17 cellular contexts compared by ENCODE assay signal in genomic region chr1:98221926-98222325, GRCh38.
A peak's percentile ranks its signal among the peaks of the same experiment; 100 is the strongest.
DNase-seq lines count a peak whose midpoint lies in the region; ATAC-seq and TF ChIP-seq lines count a peak whose summit lies in the region.
"Had no signal": no experiment of that assay in that cellular context is flagged by ENCODE, and none has a peak within 500 bp of the region (broad histone marks: within the 10 kb centered on the region; RNA-seq: fewer than 3 reads in every experiment).

No MANE protein-coding gene starts in this region.

- H3K9ac ChIP-seq in IMR-90 (ENCODE audit: low read depth, low read length) = no peak overlapping the region
- H3K9ac ChIP-seq: GM23248 had no signal

- H3K36me3 ChIP-seq in IMR-90 (ENCODE audit: control insufficient read depth, insufficient read depth, low read length) = no peaks in the 10 kb centered on the region
- no peaks in the 10 kb centered on the region for H3K36me3 ChIP-seq in tibial artery
- H3K36me3 ChIP-seq: stomach had no signal

- no peak for ATAC-seq in IMR-90 (ENCODE audit: low read depth)
- ATAC-seq in HG02885 (IDR thresholded peaks at IDR 0.05; ENCODE audit: poor library complexity, unreplicated experiment) = no peak
- ATAC-seq: activated CD4-positive, CD25-positive, alpha-beta regulatory T cell treated with anti-CD3 and anti-CD28 coated beads, Interleukin-2, amount 50 U/mL, for 24 hours had no signal

- TF ChIP-seq POLR2A in IMR-90 (IDR thresholded peaks at IDR 0.05; ENCODE audit: low read depth, low read length) (no peak), lower leg skin (IDR thresholded peaks at IDR 0.05) (no peak)

- H2AFZ ChIP-seq in IMR-90 (replicated peaks; ENCODE audit: low read length, poor library complexity) = no peak overlapping the region
- H2AFZ ChIP-seq: GM23248 had no signal

- H2BK5ac ChIP-seq in IMR-90 (ENCODE audit: low read depth, low read length, poor library complexity, severe bottlenecking) = no peak overlapping the region

- DNase-seq in NCI-H1417 (lab: John Stamatoyannopoulos, UW) (peak; percentile 7 to 63 (median 19)), NCI-H1417 treated with DMSO at 0.1 percent for 48 hours (lab: John Stamatoyannopoulos, UW) (no peak), IMR-90 (no peak), SK-N-DZ (ENCODE audit: low spot score) (peak; percentile 40), kidney tubule cell (ENCODE audit: low spot score) (peak; percentile 12), tibial artery (no peak), lower leg skin (ENCODE audit: low spot score in 2 of 2) (no peak)
- DNase-seq: activated gamma-delta T cell treated with Interleukin-2 at 50 U/mL for 16 hours; anterior cingulate cortex; CD4-positive, CD25-positive, alpha-beta regulatory T cell; GM23248; mesenchymal stem cell; NCI-H187; nephron progenitor cell; stomach had no signal

- no TSS peak for BruUV-seq in IMR-90 (replicated peaks; lab: Mats Ljungman, UMichigan)

- in situ Hi-C loops in IMR-90 (cut with MboI; ENCODE audit: low sequenced_read_pairs) = no loop called here

- H3K14ac ChIP-seq in IMR-90 (replicated peaks; ENCODE audit: low read depth, low read length) = no peak overlapping the region

- H2BK120ac ChIP-seq in IMR-90 (ENCODE audit: low read depth, low read length) = no peak overlapping the region

- TF ChIP-seq CTCF in IMR-90 (conservative IDR thresholded peaks at IDR 0.05; ENCODE audit: low read depth, low read length) (no peak), tibial artery (IDR thresholded peaks at IDR 0.05) (no peak), lower leg skin (IDR thresholded peaks at IDR 0.05) (no peak)

- no peak overlapping the region for H4K8ac ChIP-seq in IMR-90 (ENCODE audit: low read depth in 2 of 2, low read length in 2 of 2)

- no peak overlapping the region for H3K4me3 ChIP-seq in IMR-90 (ENCODE audit: insufficient read depth, low read depth, low read length)
- no peak overlapping the region for H3K4me3 ChIP-seq in tibial artery
- H3K4me3 ChIP-seq in lower leg skin (ENCODE audit: low read depth, poor library complexity, severe bottlenecking) = no peak overlapping the region
- H3K4me3 ChIP-seq: GM23248, stomach had no signal

- no peak for TF ChIP-seq RAD21 in IMR-90 (IDR thresholded peaks at IDR 0.05; ENCODE audit: low read length)

- no CpG with 5 or more reads among the region's 3 CpGs for WGBS in IMR-90 (ENCODE audit: extremely low coverage in 2 of 2, insufficient read length in 1 of 2), 2 experiments
- 71 to 83% methylated on average over 3 of the region's 3 CpGs for WGBS in lower leg skin, 2 donors

- no peak overlapping the region for H3K18ac ChIP-seq in IMR-90 (ENCODE audit: low read depth, low read length)

- H4K5ac ChIP-seq in IMR-90 (ENCODE audit: low read depth, low read length) = no peak overlapping the region

- intact Hi-C loops in IMR-90 (cut with micrococcal nuclease) = no loop called here
- intact Hi-C loops in tibial artery (cut with DNase I; ENCODE audit: low total_unique reads) = no loop called here
- intact Hi-C loops in lower leg skin (cut with DNase I; ENCODE audit: low total_unique reads) = no loop called here

- no peaks in the 10 kb centered on the region for H3K27me3 ChIP-seq in IMR-90 (ENCODE audit: control insufficient read depth, insufficient read depth, low read length)
- H3K27me3 ChIP-seq in tibial artery = no peaks in the 10 kb centered on the region
- H3K27me3 ChIP-seq: stomach had no signal

- no peaks in the 10 kb centered on the region for H3K4me1 ChIP-seq in IMR-90 (ENCODE audit: control insufficient read depth, insufficient read depth, low read length)
- H3K4me1 ChIP-seq in tibial artery = no peaks in the 10 kb centered on the region
- H3K4me1 ChIP-seq: stomach had no signal

- H3K79me1 ChIP-seq in IMR-90 (ENCODE audit: low read depth in 1 of 2, low read length in 2 of 2) = no peaks in the 10 kb centered on the region

- H3K4ac ChIP-seq in IMR-90 (ENCODE audit: low read depth, low read length) = no peak overlapping the region

- POLR2A ChIA-PET in IMR-90 (lab: Charles Lee; ENCODE audit: unreplicated experiment) = no interaction called here

- dilution Hi-C loops in IMR-90 (cut with HindIII; ENCODE audit: low sequenced_read_pairs, unreplicated experiment) = no loop called here

- no peak overlapping the region for H3K4me2 ChIP-seq in IMR-90 (ENCODE audit: low read depth, low read length)

- H3K23ac ChIP-seq in IMR-90 (ENCODE audit: low read depth, low read length) = no peak overlapping the region

- H3K56ac ChIP-seq in IMR-90 (ENCODE audit: extremely low read depth, insufficient read depth, low read length) = no peak overlapping the region

- H3K9me1 ChIP-seq in IMR-90 (ENCODE audit: insufficient read depth, low read length) = no peaks in the 10 kb centered on the region

- CTCF ChIA-PET in IMR-90 (lab: Yijun Ruan, JAX) = interaction anchor here (0.7 kb wide), 1 partner anchor 282 kb away, joined by 3 read pairs; no protein-coding TSS in a partner anchor

- H3K27ac ChIP-seq in IMR-90 (ENCODE audit: insufficient read depth, low read length) = no peak overlapping the region
- no peak overlapping the region for H3K27ac ChIP-seq in tibial artery
- H3K27ac ChIP-seq: GM23248, stomach had no signal

- H4K91ac ChIP-seq in IMR-90 (ENCODE audit: insufficient read depth, low read depth, low read length) = no peak overlapping the region

- H3K9me3 ChIP-seq in IMR-90 (ENCODE audit: control insufficient read depth, insufficient read depth, low read length) (no peaks in the 10 kb centered on the region), tibial artery (no peaks in the 10 kb centered on the region)
- H3K9me3 ChIP-seq: stomach had no signal

- no peak overlapping the region for H2AK9ac ChIP-seq in IMR-90 (replicated peaks; ENCODE audit: low read depth, low read length, poor library complexity)

- H2BK15ac ChIP-seq in IMR-90 (ENCODE audit: low read depth, low read length) = peak overlapping the region; percentile 14; the same call in 1 of the 3 replicates

- no peak overlapping the region; the same call in 1 of the 2 replicates for H2BK20ac ChIP-seq in IMR-90 (ENCODE audit: low read depth, low read length)

- no peak overlapping the region for H2AK5ac ChIP-seq in IMR-90 (ENCODE audit: low read depth, low read length)

- H4K20me1 ChIP-seq in IMR-90 (ENCODE audit: insufficient read depth, low read length) = no peaks in the 10 kb centered on the region

TF ChIP-seq in IMR-90, 13 proteins besides CTCF, POLR2A, EP300 and RAD21:
- TF ChIP-seq ELK1 (IDR thresholded peaks at IDR 0.05; ENCODE audit: borderline replicate concordance, low read depth, low read length) (no peak), FOS (IDR thresholded peaks at IDR 0.05; ENCODE audit: low read depth, low read length) (no peak), RFX5 (IDR thresholded peaks at IDR 0.05; ENCODE audit: low read depth, low read length) (no peak), SMC3 (IDR thresholded peaks at IDR 0.05; ENCODE audit: low read depth, low read length) (no peak), RCOR1 (IDR thresholded peaks at IDR 0.05; ENCODE audit: insufficient replicate concordance, low read length) (no peak), MAFK (IDR thresholded peaks at IDR 0.05; ENCODE audit: low read depth, low read length) (no peak), NFE2L2 (IDR thresholded peaks at IDR 0.05; ENCODE audit: low read depth, low read length) (no peak), BHLHE40 (IDR thresholded peaks at IDR 0.05; ENCODE audit: low read depth, low read length) (no peak), CEBPB (IDR thresholded peaks at IDR 0.05; ENCODE audit: low read depth, low read length) (no peak), MAZ (IDR thresholded peaks at IDR 0.05; ENCODE audit: borderline replicate concordance, low read depth, low read length) (no peak), CHD1 (IDR thresholded peaks at IDR 0.05; ENCODE audit: low read depth, low read length) (no peak), MXI1 (IDR thresholded peaks at IDR 0.05; ENCODE audit: borderline replicate concordance, low read depth, low read length) (no peak), USF2 (IDR thresholded peaks at IDR 0.05; ENCODE audit: low read depth, low read length) (no peak)

Comparison
In these comparisons a context has a peak if more than half of its experiments do, and no peak if none do; other contexts are left out.
1. DNase-seq: peak in NCI-H1417 (3 of 3), SK-N-DZ (single experiment) and kidney tubule cell (single experiment); none in NCI-H1417 treated with DMSO at 0.1 percent for 48 hours (single experiment), IMR-90 (single experiment), tibial artery (0 of 2) and lower leg skin (0 of 2).